In the genomic region with DNA sequence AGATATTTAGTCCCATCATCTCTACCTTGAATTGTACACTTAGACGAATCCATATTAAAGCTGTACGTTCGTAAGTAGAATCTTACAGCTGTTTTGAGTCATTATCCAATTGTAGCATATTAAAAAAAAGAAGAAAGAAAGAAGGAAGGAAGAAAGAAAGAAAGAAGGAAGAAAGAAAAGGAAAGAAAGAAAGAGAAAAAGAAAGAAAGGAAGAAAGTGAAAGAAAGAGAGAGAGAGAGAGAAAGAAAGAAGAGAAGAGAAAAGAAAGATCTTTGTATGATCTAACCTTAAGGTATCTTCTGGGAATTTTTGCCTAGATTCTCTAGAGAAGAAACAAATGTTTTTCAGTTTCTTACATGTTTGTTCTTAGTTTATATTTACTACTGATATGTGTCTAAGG, we compare ENCODE assay signal across 2 cellular contexts.
TF ChIP-seq lines count a peak whose summit lies in the region.

No MANE protein-coding gene starts in this region.

TF ChIP-seq in liver, 16 proteins besides CTCF, POLR2A, EP300 and RAD21:
- TF ChIP-seq HNF4A (conservative IDR thresholded peaks at IDR 0.05) (no peak), FOXA2 (IDR thresholded peaks at IDR 0.05) (no peak), FOXA1 (IDR thresholded peaks at IDR 0.05) (no peak)

TF ChIP-seq in HepG2, 621 proteins besides CTCF, POLR2A, EP300 and RAD21:
- no peak for TF ChIP-seq ZNF749 (CRISPR knock-in tag; IDR thresholded peaks at IDR 0.05; ENCODE audit: borderline replicate concordance)
- no peak for TF ChIP-seq GMEB2 (CRISPR knock-in tag; IDR thresholded peaks at IDR 0.05; ENCODE audit: low read depth)
- TF ChIP-seq ZHX2 (IDR thresholded peaks at IDR 0.05; ENCODE audit: low read depth), result no peak
- TF ChIP-seq ZHX2 (CRISPR knock-in tag; IDR thresholded peaks at IDR 0.05; ENCODE audit: borderline replicate concordance), result no peak
- TF ChIP-seq JARID2 (CRISPR knock-in tag; IDR thresholded peaks at IDR 0.05; ENCODE audit: insufficient replicate concordance), result no peak
- TF ChIP-seq MXD4 (CRISPR knock-in tag; IDR thresholded peaks at IDR 0.05), result no peak
- no peak for TF ChIP-seq MAF1 (CRISPR knock-in tag; IDR thresholded peaks at IDR 0.05; ENCODE audit: borderline replicate concordance)
- TF ChIP-seq PLSCR1 (CRISPR knock-in tag; IDR thresholded peaks at IDR 0.05; ENCODE audit: borderline replicate concordance), result no peak
- no peak for TF ChIP-seq MLLT10 (CRISPR knock-in tag; IDR thresholded peaks at IDR 0.05)
